Comparison of ENCODE assay signal across 27 cellular contexts in genomic region chr2:117170897-117171296, GRCh38.
"Had no signal": no experiment of that assay in that cellular context is flagged by ENCODE, and none has a peak within 500 bp of the region (broad histone marks: within the 10 kb centered on the region; RNA-seq: fewer than 3 reads in every experiment).

No MANE protein-coding gene starts in this region.

- H3K27ac ChIP-seq: esophagus muscularis mucosa, foreskin keratinocyte, heart right ventricle, parathyroid adenoma, psoas muscle, stomach, thyroid gland, upper lobe of right lung had no signal

- H3K79me2 ChIP-seq: parathyroid adenoma had no signal

- H3K9ac ChIP-seq: parathyroid adenoma had no signal

- H2AFZ ChIP-seq: parathyroid adenoma had no signal

- DNase-seq: activated CD4-positive, alpha-beta T cell treated with anti-CD3 and anti-CD28 coated beads, Interleukin-2, amount 50 U/mL, for 1 hour; activated CD8-positive, alpha-beta T cell treated with anti-CD3 and anti-CD28 coated beads for 36 hours; activated gamma-delta T cell treated with Interleukin-2 at 50 U/mL for 16 hours; activated naive CD4-positive, alpha-beta T cell treated with anti-CD3 and anti-CD28 coated beads, Interleukin-2, amount 50 U/mL, for 16 hours; activated naive CD8-positive, alpha-beta T cell treated with anti-CD3 and anti-CD28 coated beads, Interleukin-2, amount 50 U/mL, for 24 hours; activated T-cell treated with anti-CD3 and anti-CD28 coated beads, Interleukin-2, amount 50 U/mL, for 4 hours; amygdala; dermis blood vessel endothelial cell; effector CD4-positive, alpha-beta T cell; heart right ventricle; midbrain; naive thymus-derived CD4-positive, alpha-beta T cell; nucleus accumbens; psoas muscle; stimulated activated CD4-positive, alpha-beta T cell treated with anti-CD3 and anti-CD28 coated beads, Interleukin-1b, Interleukin-23, amount 100 ng/mL, for 48 hours; stimulated activated CD4-positive, alpha-beta T cell treated with anti-CD3 and anti-CD28 coated beads, Interleukin-4, amount 100 ng/mL, for 4 hours; stimulated activated CD8-positive, alpha-beta memory T cell treated with anti-CD3 and anti-CD28 coated beads, Interleukin-4, amount 100 ng/mL, for 48 hours; stomach; thyroid gland; upper lobe of right lung had no signal

- ATAC-seq: activated CD8-positive, alpha-beta T cell treated with anti-CD3 and anti-CD28 coated beads for 36 hours; activated naive CD8-positive, alpha-beta T cell treated with anti-CD3 and anti-CD28 coated beads, Interleukin-2, amount 50 U/mL, for 24 hours; activated T-cell treated with anti-CD3 and anti-CD28 coated beads, Interleukin-2, amount 50 U/mL, for 4 hours; activated T-helper 17 cell treated with anti-CD3 and anti-CD28 coated beads, Interleukin-2, amount 50 U/mL, for 72 hours; foreskin keratinocyte; heart right ventricle; naive thymus-derived CD4-positive, alpha-beta T cell; psoas muscle; stimulated activated memory B cell treated with anti-CD40 and anti-IgM and Interleukin-4, amounts not matched to agents 10 μg/mL and 1 μg/mL and 100 μg/mL, for 72 hours; upper lobe of right lung; WTC11 had no signal

- H3K4me2 ChIP-seq: smooth muscle cell had no signal

- H3K36me3 ChIP-seq: esophagus muscularis mucosa, heart right ventricle, stomach, thyroid gland, upper lobe of right lung had no signal

- H3K27me3 ChIP-seq: esophagus muscularis mucosa, foreskin keratinocyte, heart right ventricle, stomach, thyroid gland, upper lobe of right lung had no signal

- H3K4me1 ChIP-seq: esophagus muscularis mucosa, foreskin keratinocyte, heart right ventricle, parathyroid adenoma, psoas muscle, stomach, thyroid gland, upper lobe of right lung had no signal

- H3K9me3 ChIP-seq: psoas muscle, thyroid gland, upper lobe of right lung had no signal

- H3K4me3 ChIP-seq: esophagus muscularis mucosa, heart right ventricle, psoas muscle, smooth muscle cell, stomach, thyroid gland, upper lobe of right lung had no signal
